ENCODE assay signal across 3 cellular contexts in genomic region chr15:70796516-70797310, GRCh38.
TF ChIP-seq lines count a peak whose summit lies in the region.

No MANE protein-coding gene starts in this region.

TF ChIP-seq in A549, 52 proteins besides CTCF, POLR2A, EP300 and RAD21:
- TF ChIP-seq HMGXB4 (CRISPR knock-in tag; IDR thresholded peaks at IDR 0.05; ENCODE audit: borderline replicate concordance) (no peak), CHD4 (IDR thresholded peaks at IDR 0.05; ENCODE audit: borderline replicate concordance) (no peak), FOSB (CRISPR knock-in tag; IDR thresholded peaks at IDR 0.05) (no peak), FOSL2 (IDR thresholded peaks at IDR 0.05) (no peak), FOSL2 (CRISPR knock-in tag; IDR thresholded peaks at IDR 0.05) (no peak), KDM1A (IDR thresholded peaks at IDR 0.05; ENCODE audit: low read depth) (no peak), ZC3H11A (IDR thresholded peaks at IDR 0.05) (no peak), NPAS2 (CRISPR knock-in tag; IDR thresholded peaks at IDR 0.05; ENCODE audit: borderline replicate concordance) (no peak)
- TF ChIP-seq, protein P1, sequence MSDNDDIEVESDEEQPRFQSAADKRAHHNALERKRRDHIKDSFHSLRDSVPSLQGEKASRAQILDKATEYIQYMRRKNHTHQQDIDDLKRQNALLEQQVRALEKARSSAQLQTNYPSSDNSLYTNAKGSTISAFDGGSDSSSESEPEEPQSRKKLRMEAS (IDR thresholded peaks at IDR 0.05): no peak

TF ChIP-seq in IMR-90, 13 proteins besides CTCF, POLR2A, EP300 and RAD21 (continued from another document):
- no peak for TF ChIP-seq RFX5 (IDR thresholded peaks at IDR 0.05; ENCODE audit: low read depth, low read length)
- no peak for TF ChIP-seq RCOR1 (IDR thresholded peaks at IDR 0.05; ENCODE audit: insufficient replicate concordance, low read length)
- TF ChIP-seq SMC3 (IDR thresholded peaks at IDR 0.05; ENCODE audit: low read depth, low read length): no peak
- TF ChIP-seq FOS (IDR thresholded peaks at IDR 0.05; ENCODE audit: low read depth, low read length): no peak
- no peak for TF ChIP-seq CEBPB (IDR thresholded peaks at IDR 0.05; ENCODE audit: low read depth, low read length)
- TF ChIP-seq MXI1 (IDR thresholded peaks at IDR 0.05; ENCODE audit: borderline replicate concordance, low read depth, low read length): no peak
- no peak for TF ChIP-seq USF2 (IDR thresholded peaks at IDR 0.05; ENCODE audit: low read depth, low read length)
- TF ChIP-seq, protein P2, sequence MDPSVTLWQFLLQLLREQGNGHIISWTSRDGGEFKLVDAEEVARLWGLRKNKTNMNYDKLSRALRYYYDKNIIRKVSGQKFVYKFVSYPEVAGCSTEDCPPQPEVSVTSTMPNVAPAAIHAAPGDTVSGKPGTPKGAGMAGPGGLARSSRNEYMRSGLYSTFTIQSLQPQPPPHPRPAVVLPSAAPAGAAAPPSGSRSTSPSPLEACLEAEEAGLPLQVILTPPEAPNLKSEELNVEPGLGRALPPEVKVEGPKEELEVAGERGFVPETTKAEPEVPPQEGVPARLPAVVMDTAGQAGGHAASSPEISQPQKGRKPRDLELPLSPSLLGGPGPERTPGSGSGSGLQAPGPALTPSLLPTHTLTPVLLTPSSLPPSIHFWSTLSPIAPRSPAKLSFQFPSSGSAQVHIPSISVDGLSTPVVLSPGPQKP (IDR thresholded peaks at IDR 0.05; ENCODE audit: borderline replicate concordance, low read depth, low read length): no peak
- TF ChIP-seq MAFK (IDR thresholded peaks at IDR 0.05; ENCODE audit: low read depth, low read length): no peak
- TF ChIP-seq MAZ (IDR thresholded peaks at IDR 0.05; ENCODE audit: borderline replicate concordance, low read depth, low read length): no peak
- TF ChIP-seq BHLHE40 (IDR thresholded peaks at IDR 0.05; ENCODE audit: low read depth, low read length): no peak

TF ChIP-seq in GM12891, 5 proteins besides CTCF, POLR2A, EP300 and RAD21 (continued from another document):
- no peak for TF ChIP-seq POU2F2 (IDR thresholded peaks at IDR 0.05; ENCODE audit: low read depth, low read length)
- no peak for TF ChIP-seq SPI1 (IDR thresholded peaks at IDR 0.05; ENCODE audit: low read depth, low read length)
- TF ChIP-seq POLR2AphosphoS5 (IDR thresholded peaks at IDR 0.05; ENCODE audit: low read depth, low read length): no peak
- no peak for TF ChIP-seq TAF1 (IDR thresholded peaks at IDR 0.05; ENCODE audit: low read depth, low read length)
